ENCODE assay signal across 1 cellular context in the genomic region with DNA sequence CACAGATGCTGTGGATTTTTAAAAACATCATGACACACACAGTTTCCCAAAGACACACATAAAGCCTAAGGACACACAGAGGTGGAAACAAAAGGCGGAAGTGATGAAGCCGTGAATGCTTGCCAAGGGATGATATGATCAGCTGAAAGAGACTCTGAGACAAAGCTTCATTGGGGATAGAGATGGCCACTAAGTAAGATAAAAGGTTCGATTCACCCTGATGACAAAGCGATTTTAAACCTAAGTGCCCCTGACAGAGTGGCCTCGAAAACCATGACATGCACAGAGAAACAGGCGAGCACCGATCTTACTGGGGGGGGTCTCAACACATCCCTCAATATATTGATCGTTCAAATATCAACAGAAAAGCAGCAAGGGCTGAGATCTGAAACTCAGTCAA.
A peak's percentile ranks its signal among the peaks of the same experiment; 100 is the strongest.
TF ChIP-seq lines count a peak whose summit lies in the region.

No MANE protein-coding gene starts in this region.

TF ChIP-seq in K562, 482 proteins besides CTCF, POLR2A, EP300 and RAD21 (continued from another document and continues in another):
- TF ChIP-seq, protein P1, sequence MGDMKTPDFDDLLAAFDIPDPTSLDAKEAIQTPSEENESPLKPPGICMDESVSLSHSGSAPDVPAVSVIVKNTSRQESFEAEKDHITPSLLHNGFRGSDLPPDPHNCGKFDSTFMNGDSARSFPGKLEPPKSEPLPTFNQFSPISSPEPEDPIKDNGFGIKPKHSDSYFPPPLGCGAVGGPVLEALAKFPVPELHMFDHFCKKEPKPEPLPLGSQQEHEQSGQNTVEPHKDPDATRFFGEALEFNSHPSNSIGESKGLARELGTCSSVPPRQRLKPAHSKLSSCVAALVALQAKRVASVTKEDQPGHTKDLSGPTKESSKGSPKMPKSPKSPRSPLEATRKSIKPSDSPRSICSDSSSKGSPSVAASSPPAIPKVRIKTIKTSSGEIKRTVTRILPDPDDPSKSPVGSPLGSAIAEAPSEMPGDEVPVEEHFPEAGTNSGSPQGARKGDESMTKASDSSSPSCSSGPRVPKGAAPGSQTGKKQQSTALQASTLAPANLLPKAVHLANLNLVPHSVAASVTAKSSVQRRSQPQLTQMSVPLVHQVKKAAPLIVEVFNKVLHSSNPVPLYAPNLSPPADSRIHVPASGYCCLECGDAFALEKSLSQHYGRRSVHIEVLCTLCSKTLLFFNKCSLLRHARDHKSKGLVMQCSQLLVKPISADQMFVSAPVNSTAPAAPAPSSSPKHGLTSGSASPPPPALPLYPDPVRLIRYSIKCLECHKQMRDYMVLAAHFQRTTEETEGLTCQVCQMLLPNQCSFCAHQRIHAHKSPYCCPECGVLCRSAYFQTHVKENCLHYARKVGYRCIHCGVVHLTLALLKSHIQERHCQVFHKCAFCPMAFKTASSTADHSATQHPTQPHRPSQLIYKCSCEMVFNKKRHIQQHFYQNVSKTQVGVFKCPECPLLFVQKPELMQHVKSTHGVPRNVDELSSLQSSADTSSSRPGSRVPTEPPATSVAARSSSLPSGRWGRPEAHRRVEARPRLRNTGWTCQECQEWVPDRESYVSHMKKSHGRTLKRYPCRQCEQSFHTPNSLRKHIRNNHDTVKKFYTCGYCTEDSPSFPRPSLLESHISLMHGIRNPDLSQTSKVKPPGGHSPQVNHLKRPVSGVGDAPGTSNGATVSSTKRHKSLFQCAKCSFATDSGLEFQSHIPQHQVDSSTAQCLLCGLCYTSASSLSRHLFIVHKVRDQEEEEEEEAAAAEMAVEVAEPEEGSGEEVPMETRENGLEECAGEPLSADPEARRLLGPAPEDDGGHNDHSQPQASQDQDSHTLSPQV (IDR thresholded peaks at IDR 0.05), result peak; percentile 55
- TF ChIP-seq, protein P2, sequence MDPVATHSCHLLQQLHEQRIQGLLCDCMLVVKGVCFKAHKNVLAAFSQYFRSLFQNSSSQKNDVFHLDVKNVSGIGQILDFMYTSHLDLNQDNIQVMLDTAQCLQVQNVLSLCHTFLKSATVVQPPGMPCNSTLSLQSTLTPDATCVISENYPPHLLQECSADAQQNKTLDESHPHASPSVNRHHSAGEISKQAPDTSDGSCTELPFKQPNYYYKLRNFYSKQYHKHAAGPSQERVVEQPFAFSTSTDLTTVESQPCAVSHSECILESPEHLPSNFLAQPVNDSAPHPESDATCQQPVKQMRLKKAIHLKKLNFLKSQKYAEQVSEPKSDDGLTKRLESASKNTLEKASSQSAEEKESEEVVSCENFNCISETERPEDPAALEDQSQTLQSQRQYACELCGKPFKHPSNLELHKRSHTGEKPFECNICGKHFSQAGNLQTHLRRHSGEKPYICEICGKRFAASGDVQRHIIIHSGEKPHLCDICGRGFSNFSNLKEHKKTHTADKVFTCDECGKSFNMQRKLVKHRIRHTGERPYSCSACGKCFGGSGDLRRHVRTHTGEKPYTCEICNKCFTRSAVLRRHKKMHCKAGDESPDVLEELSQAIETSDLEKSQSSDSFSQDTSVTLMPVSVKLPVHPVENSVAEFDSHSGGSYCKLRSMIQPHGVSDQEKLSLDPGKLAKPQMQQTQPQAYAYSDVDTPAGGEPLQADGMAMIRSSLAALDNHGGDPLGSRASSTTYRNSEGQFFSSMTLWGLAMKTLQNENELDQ (CRISPR knock-in tag; IDR thresholded peaks at IDR 0.05; ENCODE audit: borderline replicate concordance), result no peak
- TF ChIP-seq RBM14 (IDR thresholded peaks at IDR 0.05; ENCODE audit: borderline replicate concordance, insufficient read depth, low read depth, low read length) (no peak), SFPQ (IDR thresholded peaks at IDR 0.05; ENCODE audit: low read depth, low read length) (no peak), PURB (CRISPR knock-in tag; IDR thresholded peaks at IDR 0.05; ENCODE audit: low read depth) (no peak), E4F1 (CRISPR knock-in tag; IDR thresholded peaks at IDR 0.05; ENCODE audit: borderline replicate concordance) (no peak), TFE3 (CRISPR knock-in tag; IDR thresholded peaks at IDR 0.05) (no peak), NFE2 (IDR thresholded peaks at IDR 0.05; ENCODE audit: low read depth) (peak; percentile 75), HCFC1 (IDR thresholded peaks at IDR 0.05; ENCODE audit: low read depth, low read length) (no peak), MAFF (IDR thresholded peaks at IDR 0.05; ENCODE audit: low read length) (peak; percentile 48; the same call in 1 of the 2 replicates), CBFA2T3 (IDR thresholded peaks at IDR 0.05) (peak; percentile 16; the same call in 1 of the 2 replicates), XRCC5 (IDR thresholded peaks at IDR 0.05; ENCODE audit: low read depth, low read length) (no peak), KLF6 (CRISPR knock-in tag; IDR thresholded peaks at IDR 0.05; ENCODE audit: borderline replicate concordance) (no peak), ZNF41 (CRISPR knock-in tag; conservative IDR thresholded peaks at IDR 0.05) (no peak), C11orf30 (IDR thresholded peaks at IDR 0.05; ENCODE audit: low read depth) (peak; percentile 81), ZEB2 (IDR thresholded peaks at IDR 0.05) (peak; percentile 55; the same call in 1 of the 2 replicates), CHD2 (IDR thresholded peaks at IDR 0.05; ENCODE audit: low read depth, low read length) (no peak), CXXC5 (CRISPR knock-in tag; IDR thresholded peaks at IDR 0.05) (peak; percentile 30), TAF15 (IDR thresholded peaks at IDR 0.05; ENCODE audit: low read depth, low read length) (no peak), SIN3A (IDR thresholded peaks at IDR 0.05; ENCODE audit: borderline replicate concordance in 2 of 2, control insufficient read depth in 1 of 2, low read depth in 2 of 2, low read length in 2 of 2) (no peak), LEF1 (IDR thresholded peaks at IDR 0.05) (peak; percentile 38; the same call in 1 of the 2 replicates), ETV1 (tag; conservative IDR thresholded peaks at IDR 0.05; ENCODE audit: low read depth) (peak; percentile 68), ZNF668 (CRISPR knock-in tag; IDR thresholded peaks at IDR 0.05) (no peak), ZNF347 (CRISPR knock-in tag; IDR thresholded peaks at IDR 0.05; ENCODE audit: low read depth) (no peak), RBM39 (optimal IDR thresholded peaks at IDR 0.05; ENCODE audit: low read depth, low read length) (no peak), ZNF449 (CRISPR knock-in tag; IDR thresholded peaks at IDR 0.05) (no peak), CBX1 (IDR thresholded peaks at IDR 0.05; ENCODE audit: low read depth) (no peak), SNIP1 (IDR thresholded peaks at IDR 0.05; ENCODE audit: low read depth) (no peak), ZNF212 (CRISPR knock-in tag; IDR thresholded peaks at IDR 0.05) (no peak), TEAD2 (tag; IDR thresholded peaks at IDR 0.05) (no peak)
- TF ChIP-seq, protein P3, sequence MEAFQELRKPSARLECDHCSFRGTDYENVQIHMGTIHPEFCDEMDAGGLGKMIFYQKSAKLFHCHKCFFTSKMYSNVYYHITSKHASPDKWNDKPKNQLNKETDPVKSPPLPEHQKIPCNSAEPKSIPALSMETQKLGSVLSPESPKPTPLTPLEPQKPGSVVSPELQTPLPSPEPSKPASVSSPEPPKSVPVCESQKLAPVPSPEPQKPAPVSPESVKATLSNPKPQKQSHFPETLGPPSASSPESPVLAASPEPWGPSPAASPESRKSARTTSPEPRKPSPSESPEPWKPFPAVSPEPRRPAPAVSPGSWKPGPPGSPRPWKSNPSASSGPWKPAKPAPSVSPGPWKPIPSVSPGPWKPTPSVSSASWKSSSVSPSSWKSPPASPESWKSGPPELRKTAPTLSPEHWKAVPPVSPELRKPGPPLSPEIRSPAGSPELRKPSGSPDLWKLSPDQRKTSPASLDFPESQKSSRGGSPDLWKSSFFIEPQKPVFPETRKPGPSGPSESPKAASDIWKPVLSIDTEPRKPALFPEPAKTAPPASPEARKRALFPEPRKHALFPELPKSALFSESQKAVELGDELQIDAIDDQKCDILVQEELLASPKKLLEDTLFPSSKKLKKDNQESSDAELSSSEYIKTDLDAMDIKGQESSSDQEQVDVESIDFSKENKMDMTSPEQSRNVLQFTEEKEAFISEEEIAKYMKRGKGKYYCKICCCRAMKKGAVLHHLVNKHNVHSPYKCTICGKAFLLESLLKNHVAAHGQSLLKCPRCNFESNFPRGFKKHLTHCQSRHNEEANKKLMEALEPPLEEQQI (IDR thresholded peaks at IDR 0.05), result no peak
- TF ChIP-seq, protein P4, sequence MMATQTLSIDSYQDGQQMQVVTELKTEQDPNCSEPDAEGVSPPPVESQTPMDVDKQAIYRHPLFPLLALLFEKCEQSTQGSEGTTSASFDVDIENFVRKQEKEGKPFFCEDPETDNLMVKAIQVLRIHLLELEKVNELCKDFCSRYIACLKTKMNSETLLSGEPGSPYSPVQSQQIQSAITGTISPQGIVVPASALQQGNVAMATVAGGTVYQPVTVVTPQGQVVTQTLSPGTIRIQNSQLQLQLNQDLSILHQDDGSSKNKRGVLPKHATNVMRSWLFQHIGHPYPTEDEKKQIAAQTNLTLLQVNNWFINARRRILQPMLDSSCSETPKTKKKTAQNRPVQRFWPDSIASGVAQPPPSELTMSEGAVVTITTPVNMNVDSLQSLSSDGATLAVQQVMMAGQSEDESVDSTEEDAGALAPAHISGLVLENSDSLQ (IDR thresholded peaks at IDR 0.05), result peak; percentile 41
- TF ChIP-seq, protein P5, sequence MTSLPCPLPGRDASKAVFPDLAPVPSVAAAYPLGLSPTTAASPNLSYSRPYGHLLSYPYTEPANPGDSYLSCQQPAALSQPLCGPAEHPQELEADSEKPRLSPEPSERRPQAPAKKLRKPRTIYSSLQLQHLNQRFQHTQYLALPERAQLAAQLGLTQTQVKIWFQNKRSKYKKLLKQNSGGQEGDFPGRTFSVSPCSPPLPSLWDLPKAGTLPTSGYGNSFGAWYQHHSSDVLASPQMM (CRISPR knock-in tag; IDR thresholded peaks at IDR 0.05), result no peak
